12 cellular contexts compared by ENCODE assay signal in genomic region chr22:27086728-27087450, GRCh38.
"Had no signal": no experiment of that assay in that cellular context is flagged by ENCODE, and none has a peak within 500 bp of the region (broad histone marks: within the 10 kb centered on the region; RNA-seq: fewer than 3 reads in every experiment).

No MANE protein-coding gene starts in this region.

- ATAC-seq: gastroesophageal sphincter; heart right ventricle; stimulated activated naive B cell treated with anti-CD40 and anti-IgM and Interleukin-4, amounts not matched to agents 10 μg/mL and 1 μg/mL and 100 μg/mL, for 72 hours had no signal

- H3K36me3 ChIP-seq: gastroesophageal sphincter, heart right ventricle, right atrium auricular region, transverse colon had no signal

- DNase-seq: activated CD4-positive, CD25-positive, alpha-beta regulatory T cell treated with anti-CD3 and anti-CD28 coated beads, Interleukin-2, amount 50 U/mL, for 72 hours; activated naive CD8-positive, alpha-beta T cell treated with anti-CD3 and anti-CD28 coated beads, Interleukin-2, amount 10 ng/mL, durations not matched to agents 7 days and 5 days; heart right ventricle; midbrain; stimulated activated CD4-positive, alpha-beta T cell treated with anti-CD3 and anti-CD28 coated beads, Interleukin-15, amount 100 ng/mL, for 24 hours; stimulated activated CD4-positive, alpha-beta T cell treated with anti-CD3 and anti-CD28 coated beads, Interleukin-4, amount 100 ng/mL, for 1 hour; stimulated activated naive B cell treated with anti-CD40 and anti-IgM and Interleukin-4, amounts not matched to agents 10 μg/mL and 1 μg/mL and 100 μg/mL, for 72 hours; substantia nigra; transverse colon had no signal

- H3K4me3 ChIP-seq: gastroesophageal sphincter, heart right ventricle, right atrium auricular region, skin epidermis, transverse colon had no signal

- H3K9me3 ChIP-seq: transverse colon had no signal

- H3K27me3 ChIP-seq: right atrium auricular region had no signal

- H3K27ac ChIP-seq: gastroesophageal sphincter, heart right ventricle, right atrium auricular region, skin epidermis, transverse colon had no signal
